Comparison of ENCODE assay signal across 20 cellular contexts in the genomic region with DNA sequence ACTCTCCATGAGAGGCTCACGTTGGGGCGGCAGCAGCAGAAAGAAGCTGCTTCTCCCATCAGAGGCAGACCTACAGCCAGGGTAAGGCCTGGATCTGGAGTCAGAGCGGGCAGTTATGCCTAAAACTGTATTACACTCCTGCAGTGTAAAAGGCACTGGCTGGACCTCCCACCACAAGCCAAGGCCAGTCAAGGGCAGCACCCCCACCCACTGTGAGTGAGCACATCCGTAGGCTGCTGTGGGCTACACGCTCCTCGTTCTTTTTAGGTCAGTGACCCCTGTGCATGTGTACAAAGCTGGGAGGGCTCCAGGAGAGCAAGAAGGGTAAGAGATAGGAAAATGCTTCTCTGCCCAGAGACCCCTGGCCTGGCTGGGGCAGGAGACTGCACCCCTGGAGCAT.
"Had no signal": no experiment of that assay in that cellular context is flagged by ENCODE, and none has a peak within 500 bp of the region (broad histone marks: within the 10 kb centered on the region; RNA-seq: fewer than 3 reads in every experiment).

No MANE protein-coding gene starts in this region.

- H3K4me3 Mint-ChIP-seq: activated CD8-positive, alpha-beta T cell treated with anti-CD3 and anti-CD28 coated beads, Interleukin-2, amount 10 ng/mL, durations not matched to agents 7 days and 5 days; activated naive CD4-positive, alpha-beta T cell treated with anti-CD3 and anti-CD28 coated beads for 36 hours; activated naive CD8-positive, alpha-beta T cell; activated T-cell treated with anti-CD3 and anti-CD28 coated beads, Interleukin-2, amount 50 U/mL, for 4 hours; T-helper 1 cell treated with Interleukin-12 subunit alpha and Interleukin-12 subunit beta and Interleukin-4 antibody, amounts not matched to agents 30 μg/mL and 1 μg/mL, for 36 hours had no signal

- ATAC-seq: activated CD8-positive, alpha-beta T cell treated with anti-CD3 and anti-CD28 coated beads, Interleukin-2, amount 10 ng/mL, durations not matched to agents 7 days and 5 days; activated T-cell treated with anti-CD3 and anti-CD28 coated beads, Interleukin-2, amount 50 U/mL, for 4 hours had no signal

- DNase-seq: activated CD4-positive, alpha-beta T cell treated with anti-CD3 and anti-CD28 coated beads for 4 hours; activated CD8-positive, alpha-beta T cell treated with anti-CD3 and anti-CD28 coated beads, Interleukin-2, amount 10 ng/mL, durations not matched to agents 7 days and 5 days; activated effector memory CD4-positive, alpha-beta T cell treated with anti-CD3 and anti-CD28 coated beads, Interleukin-2, amount 50 U/mL, for 16 hours; activated naive CD4-positive, alpha-beta T cell treated with anti-CD3 and anti-CD28 coated beads for 36 hours; activated T-cell treated with anti-CD3 and anti-CD28 coated beads, Interleukin-2, amount 50 U/mL, for 4 hours; aorta; central memory CD4-positive, alpha-beta T cell; MG63; MV-4-11; NCI-H1092 treated with DMSO at 0.1 percent for 48 hours; NCI-H1417 treated with DMSO at 0.1 percent for 48 hours; NCI-H1694; NCI-H2029; NCI-H2107; NCI-H524; Peyer's patch; SHP77 had no signal

- H3K4me3 ChIP-seq: breast epithelium, MG63, Peyer's patch had no signal

- H3K36me3 ChIP-seq: breast epithelium had no signal

- H3K27ac Mint-ChIP-seq: activated naive CD4-positive, alpha-beta T cell treated with anti-CD3 and anti-CD28 coated beads for 36 hours; activated naive CD8-positive, alpha-beta T cell had no signal

- H3K27ac ChIP-seq: breast epithelium had no signal

- H3K9me3 ChIP-seq: breast epithelium, MG63, Peyer's patch had no signal

- H3K27me3 ChIP-seq: breast epithelium, MG63, Peyer's patch had no signal

- H3K27me3 Mint-ChIP-seq: activated naive CD8-positive, alpha-beta T cell had no signal

- H3K4me1 ChIP-seq: breast epithelium, Peyer's patch had no signal

- H3K9me3 Mint-ChIP-seq: activated naive CD4-positive, alpha-beta T cell treated with anti-CD3 and anti-CD28 coated beads for 36 hours; activated T-cell treated with anti-CD3 and anti-CD28 coated beads, Interleukin-2, amount 50 U/mL, for 4 hours; T-helper 1 cell treated with Interleukin-12 subunit alpha and Interleukin-12 subunit beta and Interleukin-4 antibody, amounts not matched to agents 30 μg/mL and 1 μg/mL, for 36 hours had no signal
